ENCODE assay signal across 11 cellular contexts in genomic region chr9:121634329-121634784, GRCh38. TPM values are rescaled to one million over a fixed set of nuclear protein-coding genes. Genes with fewer than 3 reads are reported as not detected.
A peak's percentile ranks its signal among the peaks of the same experiment; 100 is the strongest.
DNase-seq lines count a peak whose midpoint lies in the region; ATAC-seq, FAIRE-seq and TF ChIP-seq lines count a peak whose summit lies in the region.
"Had no signal": no experiment of that assay in that cellular context is flagged by ENCODE, and none has a peak within 500 bp of the region (broad histone marks: within the 10 kb centered on the region; RNA-seq: fewer than 3 reads in every experiment).

No MANE protein-coding gene starts in this region.

- no TSS peak for BruUV-seq in A673 (replicated peaks; lab: Mats Ljungman, UMichigan)

- peak overlapping the region; percentile 15 for H4K91ac ChIP-seq in trophoblast cell (ENCODE audit: low read depth, low read length)

- H3K27ac ChIP-seq in trophoblast cell (ENCODE audit: low read depth, low read length) (no peak overlapping the region), A673 (ENCODE audit: low read depth, low read length, poor library complexity, severe bottlenecking) (no peak overlapping the region), stomach (no peak overlapping the region)
- H3K27ac ChIP-seq: brain microvascular endothelial cell, thoracic aorta had no signal

- no peak overlapping the region for H2BK120ac ChIP-seq in trophoblast cell (ENCODE audit: insufficient read depth, low read length, poor library complexity)

- peaks cover 2% of the 10 kb centered on the region for H3K79me2 ChIP-seq in trophoblast cell (ENCODE audit: control insufficient read depth, insufficient read depth, low read length, poor library complexity)

- intact Hi-C loops in A673 (cut with micrococcal nuclease; ENCODE audit: unreplicated experiment): no loop called here
- intact Hi-C loops in stomach (cut with DNase I; ENCODE audit: low total_unique reads): loop anchor here (10.0 kb wide), 1 partner anchor 50 kb away; no protein-coding TSS in a partner anchor

- peak overlapping the region; percentile 45 for H2AK5ac ChIP-seq in trophoblast cell (ENCODE audit: low read length)

- no peak overlapping the region for H4K8ac ChIP-seq in trophoblast cell (ENCODE audit: low read depth, low read length)

- H3K27me3 ChIP-seq in trophoblast cell (ENCODE audit: insufficient read depth, low read length): no peaks in the 10 kb centered on the region
- H3K27me3 ChIP-seq in A673 (replicated peaks; ENCODE audit: insufficient read depth, low read depth, low read length, poor library complexity): no peaks in the 10 kb centered on the region
- H3K27me3 ChIP-seq in stomach: no peaks in the 10 kb centered on the region
- H3K27me3 ChIP-seq: brain microvascular endothelial cell had no signal

- no peak for TF ChIP-seq POLR2A in GM12891 (IDR thresholded peaks at IDR 0.05; ENCODE audit: low read depth, low read length)
- TF ChIP-seq POLR2A in stomach (IDR thresholded peaks at IDR 0.05): no peak

- H3K9me3 Mint-ChIP-seq in activated CD8-positive, alpha-beta T cell treated with anti-CD3 and anti-CD28 coated beads, Interleukin-2, amount 10 ng/mL, durations not matched to agents 7 days and 5 days (ENCODE audit: insufficient read depth): no peaks in the 10 kb centered on the region
- H3K9me3 Mint-ChIP-seq: H9 had no signal

- H2AFZ ChIP-seq in trophoblast cell (ENCODE audit: insufficient read depth, low read length, poor library complexity): no peak overlapping the region

- H3K36me3 ChIP-seq in trophoblast cell (ENCODE audit: control insufficient read depth in 1 of 2, insufficient read depth in 2 of 2, low read length in 2 of 2) (no peaks in the 10 kb centered on the region), A673 (ENCODE audit: insufficient read depth, low read length, poor library complexity, severe bottlenecking) (no peaks in the 10 kb centered on the region), stomach (no peaks in the 10 kb centered on the region)
- H3K36me3 ChIP-seq: brain microvascular endothelial cell, thoracic aorta had no signal

- peak; percentile 53 for DNase-seq in GM12891 (ENCODE audit: insufficient read length, low spot score)
- peak; percentile 46 for DNase-seq in activated CD8-positive, alpha-beta T cell treated with anti-CD3 and anti-CD28 coated beads, Interleukin-2, amount 10 ng/mL, durations not matched to agents 7 days and 5 days
- DNase-seq in trophoblast cell: no peak
- DNase-seq in A673 (ENCODE audit: low spot score): no peak
- no peak for DNase-seq in NCI-H1930 (lab: John Stamatoyannopoulos, UW)
- DNase-seq in stomach: no peak
- DNase-seq in NCI-H524 (lab: John Stamatoyannopoulos, UW): no peak
- DNase-seq: brain microvascular endothelial cell had no signal

- no peak overlapping the region for H3K9ac ChIP-seq in trophoblast cell (ENCODE audit: low read length)

- H4K12ac ChIP-seq in trophoblast cell (ENCODE audit: low read depth, low read length): no peak overlapping the region

- H3K4me3 ChIP-seq in trophoblast cell (ENCODE audit: low read depth, low read length) (no peak overlapping the region), A673 (ENCODE audit: low read depth, low read length, poor library complexity, severe bottlenecking) (no peak overlapping the region), stomach (no peak overlapping the region)
- H3K4me3 ChIP-seq: thoracic aorta had no signal

- no peaks in the 10 kb centered on the region for H3K36me3 Mint-ChIP-seq in activated CD8-positive, alpha-beta T cell treated with anti-CD3 and anti-CD28 coated beads, Interleukin-2, amount 10 ng/mL, durations not matched to agents 7 days and 5 days (ENCODE audit: low read depth)

- no CpG with 5 or more reads among the region's 8 CpGs for WGBS in trophoblast cell (ENCODE audit: extremely low coverage, insufficient coverage, insufficient read length)
- 44 to 59% (median 58%) methylated on average over 8 of the region's 8 CpGs for WGBS in stomach, 5 donors

- TF ChIP-seq CTCF in A673 (conservative IDR thresholded peaks at IDR 0.05; ENCODE audit: low read depth, low read length): no peak
- TF ChIP-seq CTCF in stomach (IDR thresholded peaks at IDR 0.05): no peak

- H3K4me2 ChIP-seq in trophoblast cell (ENCODE audit: low read length): no peak overlapping the region

- POLR2A ChIA-PET in activated CD8-positive, alpha-beta T cell treated with anti-CD3 and anti-CD28 coated beads, Interleukin-2, amount 10 ng/mL, durations not matched to agents 7 days and 5 days (lab: Charles Lee): no interaction called here
- POLR2A ChIA-PET in A673 (lab: Charles Lee; ENCODE audit: low non-redundant PET): no interaction called here

- no peak overlapping the region for H3K14ac ChIP-seq in trophoblast cell (ENCODE audit: low read length)

- peaks cover 26 to 34% of the 10 kb centered on the region in 2 experiments for H3K4me1 ChIP-seq in trophoblast cell (ENCODE audit: control insufficient read depth in 1 of 2, insufficient read depth in 2 of 2, low read length in 2 of 2)
- no peaks in the 10 kb centered on the region for H3K4me1 ChIP-seq in A673 (ENCODE audit: insufficient read depth, low read length, poor library complexity, severe bottlenecking)
- H3K4me1 ChIP-seq in stomach: peaks cover 18 to 56% (median 38%) of the 10 kb centered on the region in 4 donors

- H3K4me1 Mint-ChIP-seq in activated CD8-positive, alpha-beta T cell treated with anti-CD3 and anti-CD28 coated beads, Interleukin-2, amount 10 ng/mL, durations not matched to agents 7 days and 5 days (ENCODE audit: low read depth): peaks cover 17% of the 10 kb centered on the region

- H3K9me3 ChIP-seq in trophoblast cell (ENCODE audit: insufficient read depth, low read depth, low read length): peaks cover 2% of the 10 kb centered on the region
- H3K9me3 ChIP-seq in A673 (ENCODE audit: low read depth, low read length, poor library complexity, severe bottlenecking): no peaks in the 10 kb centered on the region
- no peaks in the 10 kb centered on the region for H3K9me3 ChIP-seq in stomach
- H3K9me3 ChIP-seq: thoracic aorta had no signal

- H3K27me3 Mint-ChIP-seq in activated CD8-positive, alpha-beta T cell treated with anti-CD3 and anti-CD28 coated beads, Interleukin-2, amount 10 ng/mL, durations not matched to agents 7 days and 5 days (ENCODE audit: low read depth): no peaks in the 10 kb centered on the region

- H2BK12ac ChIP-seq in trophoblast cell (ENCODE audit: low read length): no peak overlapping the region

- no peak overlapping the region for H3K4ac ChIP-seq in trophoblast cell (ENCODE audit: low read depth, low read length)

- peak overlapping the region; percentile 15 for H3K18ac ChIP-seq in trophoblast cell (ENCODE audit: low read length)

- FAIRE-seq in GM12891 (lab: Jason Lieb, UNC): peak; percentile 72

- CTCF ChIA-PET in activated CD8-positive, alpha-beta T cell treated with anti-CD3 and anti-CD28 coated beads, Interleukin-2, amount 10 ng/mL, durations not matched to agents 7 days and 5 days (lab: Charles Lee): no interaction called here
- CTCF ChIA-PET in A673 (lab: Charles Lee): no interaction called here

- H3K4me3 Mint-ChIP-seq in activated CD8-positive, alpha-beta T cell treated with anti-CD3 and anti-CD28 coated beads, Interleukin-2, amount 10 ng/mL, durations not matched to agents 7 days and 5 days: peak overlapping the region; percentile 48

- H3K79me1 ChIP-seq in trophoblast cell (ENCODE audit: low read length): no peaks in the 10 kb centered on the region

- H3K27ac Mint-ChIP-seq in activated CD8-positive, alpha-beta T cell treated with anti-CD3 and anti-CD28 coated beads, Interleukin-2, amount 10 ng/mL, durations not matched to agents 7 days and 5 days: peak overlapping the region; percentile 76

- ATAC-seq in HG02973 (IDR thresholded peaks at IDR 0.05; ENCODE audit: unreplicated experiment): peak; percentile 47
- ATAC-seq in activated CD8-positive, alpha-beta T cell treated with anti-CD3 and anti-CD28 coated beads, Interleukin-2, amount 10 ng/mL, durations not matched to agents 7 days and 5 days: peak; percentile 50

- H2BK5ac ChIP-seq in trophoblast cell (ENCODE audit: low read depth, low read length, poor library complexity): no peak overlapping the region

- no peak overlapping the region for H3K23ac ChIP-seq in trophoblast cell (ENCODE audit: low read length)

- no peak for TF ChIP-seq EP300 in stomach (IDR thresholded peaks at IDR 0.05)

TF ChIP-seq in GM12891, 5 proteins besides CTCF, POLR2A, EP300 and RAD21:
- TF ChIP-seq SPI1 (IDR thresholded peaks at IDR 0.05; ENCODE audit: low read depth, low read length): peak; percentile 89
- no peak for TF ChIP-seq TAF1 (IDR thresholded peaks at IDR 0.05; ENCODE audit: low read depth, low read length)
- TF ChIP-seq POLR2AphosphoS5 (IDR thresholded peaks at IDR 0.05; ENCODE audit: low read depth, low read length): no peak

RNA-seq across cellular contexts. Expression of gene DAB2IP, which starts 17.1 kb away (rescaled TPM):
- polyA plus RNA-seq in GM12891 (2012; ENCODE audit: low read depth, missing spikeins): 0.33 TPM
- total RNA-seq in activated CD8-positive, alpha-beta T cell treated with anti-CD3 and anti-CD28 coated beads, Interleukin-2, amount 10 ng/mL, durations not matched to agents 7 days and 5 days: under 1 TPM; 0.08 to 0.13 TPM
- polyA plus RNA-seq in trophoblast cell (2013): 22.7 and 24.2 TPM in 2 replicates
- total RNA-seq in A673 (2021): 34.5 and 44.5 TPM in 2 replicates
- 100 to 1,000 TPM in 1 of 5 donors, 10 to 100 TPM in 4; 32.1 to 303 (median 63.6) TPM for total RNA-seq in stomach
- 10 to 100 TPM; 17.5 to 27.6 (median 25.5) TPM for polyA plus RNA-seq in stomach

Comparison
In these comparisons a context has a peak if more than half of its experiments do, and no peak if none do; other contexts are left out.
1. DNase-seq: peak in GM12891 (single experiment) and activated CD8-positive, alpha-beta T cell treated with anti-CD3 and anti-CD28 coated beads, Interleukin-2, amount 10 ng/mL, durations not matched to agents 7 days and 5 days (single experiment); none in trophoblast cell (0 of 2), A673 (single experiment), NCI-H1930 (0 of 2), stomach (single experiment) and NCI-H524 (0 of 2).
2. RNA of gene DAB2IP, which starts 17.1 kb away (total RNA-seq): 32.1 to 303 TPM in stomach and 34.5 to 44.5 TPM in A673; 0.08 to 0.13 TPM in activated CD8-positive, alpha-beta T cell treated with anti-CD3 and anti-CD28 coated beads, Interleukin-2, amount 10 ng/mL, durations not matched to agents 7 days and 5 days; every median in the first group is over 10 times any median in the second.